Comparison of ENCODE assay signal across 8 cellular contexts in the genomic region with DNA sequence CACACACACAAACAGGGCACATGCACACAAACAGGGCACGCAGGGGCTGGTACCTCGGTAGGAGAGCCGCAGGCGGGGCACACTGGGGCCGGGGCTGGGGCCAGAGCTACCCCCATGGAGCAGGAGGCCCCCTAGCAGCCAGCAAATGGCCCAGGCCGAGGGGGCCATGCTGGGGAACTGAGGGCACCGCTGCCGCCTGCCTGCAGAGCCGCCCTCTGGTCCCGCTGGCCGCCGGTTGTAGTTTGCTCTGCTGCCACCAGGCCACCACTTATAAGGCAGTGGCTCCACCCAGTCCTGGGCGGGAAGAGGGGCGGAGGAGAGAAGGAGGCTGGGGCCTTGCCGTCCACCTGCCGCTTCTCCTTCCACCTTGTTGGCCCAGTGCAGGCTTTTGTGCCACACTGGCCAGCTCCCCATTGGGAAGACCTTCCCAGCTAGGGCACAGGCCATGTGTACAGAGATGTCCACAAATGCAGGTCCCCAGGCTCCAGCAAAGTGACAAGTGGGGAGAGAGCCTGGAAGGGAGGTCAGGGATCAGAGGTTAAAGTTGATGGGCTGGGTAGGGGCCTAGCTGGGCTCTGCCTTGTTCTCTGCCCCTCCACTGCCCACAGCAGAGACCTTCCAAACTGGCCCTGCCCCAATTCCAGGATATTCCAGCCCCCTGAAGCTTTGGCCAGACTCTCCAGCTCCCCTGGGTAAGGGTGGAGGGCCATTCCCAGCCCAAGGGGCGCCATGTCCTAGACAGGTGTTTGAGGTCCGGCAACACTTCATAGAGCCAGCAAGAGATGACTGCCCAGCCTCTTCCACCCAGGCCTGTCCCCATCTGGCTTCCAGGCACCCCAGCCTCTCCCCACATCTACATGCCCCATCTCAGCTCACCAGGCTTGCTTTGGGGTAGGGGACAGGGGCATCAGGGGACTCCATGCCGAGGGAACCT. TPM values are rescaled to one million over a fixed set of nuclear protein-coding genes. Genes with fewer than 3 reads are reported as not detected.
A peak's percentile ranks its signal among the peaks of the same experiment; 100 is the strongest.
DNase-seq lines count a peak whose midpoint lies in the region; ATAC-seq and TF ChIP-seq lines count a peak whose summit lies in the region.

A gene (minus strand): TSS at position 244 of the 934 bp plus-strand sequence. CDS start 76 bp downstream, at position 168.

- no peaks in the 10 kb centered on the region for H3K9me3 ChIP-seq in ascending aorta
- H3K9me3 ChIP-seq in iPS DF 6.9 (ENCODE audit: control insufficient read depth, insufficient read depth, low read length), result no peaks in the 10 kb centered on the region

- no peaks in the 10 kb centered on the region for H3K27me3 ChIP-seq in ascending aorta
- no peaks in the 10 kb centered on the region for H3K27me3 ChIP-seq in iPS DF 6.9 (ENCODE audit: control insufficient read depth, insufficient read depth, low read length)

- intact Hi-C loops in ascending aorta (cut with DNase I), result no loop called here

- H3K4me1 ChIP-seq in ascending aorta (peaks cover 0 to 6% of the 10 kb centered on the region in 2 donors), iPS DF 6.9 (ENCODE audit: control insufficient read depth, insufficient read depth, low read length) (peaks cover 6% of the 10 kb centered on the region)

- WGBS in iPS DF 6.9 (ENCODE audit: insufficient coverage, insufficient read length), result no CpG with 5 or more reads among the region's 19 CpGs

- ATAC-seq in GM21528 (IDR thresholded peaks at IDR 0.05; ENCODE audit: low FRiP score, unreplicated experiment) (peak; percentile 67), GM21717 (IDR thresholded peaks at IDR 0.05; ENCODE audit: unreplicated experiment) (no peak)

- no peak within 1 kb of the TSS for H3K27ac ChIP-seq in ascending aorta
- no peak within 1 kb of the TSS for H3K27ac ChIP-seq in iPS DF 6.9 (ENCODE audit: low read length)

- H3K4me3 ChIP-seq in Jurkat, Clone E6-1 (ENCODE audit: low read length), result peak within 1 kb of the TSS; percentile 58
- H3K4me3 ChIP-seq in ascending aorta, result no peak within 1 kb of the TSS
- H3K4me3 ChIP-seq in iPS DF 6.9 (ENCODE audit: low read length), result no peak within 1 kb of the TSS

- DNase-seq in D341Med (ENCODE audit: low spot score) (peak; percentile 80), T-helper 1 cell (peak; percentile 45 to 80 (median 65)), ascending aorta (ENCODE audit: low spot score in 2 of 2) (peak in 1 of 2 donors; percentile 82), iPS DF 6.9 (ENCODE audit: low read depth, low spot score) (peak; percentile 57)
- DNase-seq in Jurkat, Clone E6-1 (ENCODE audit: low read depth, low spot score), result peak; percentile 77
- peak; percentile 68 to 74 for DNase-seq in stimulated activated CD4-positive, alpha-beta T cell treated with anti-CD3 and anti-CD28 coated beads, Interleukin-15, amount 100 ng/mL, for 48 hours (ENCODE audit: low read depth in 2 of 2)

- peak; percentile 63 to 77 (median 69) for TF ChIP-seq CTCF in ascending aorta (IDR thresholded peaks at IDR 0.05)

- no peaks in the 10 kb centered on the region for H3K36me3 ChIP-seq in ascending aorta
- no peaks in the 10 kb centered on the region for H3K36me3 ChIP-seq in iPS DF 6.9 (ENCODE audit: control insufficient read depth, insufficient read depth, low read length)

RNA-seq across cellular contexts. Expression of the gene that starts here (rescaled TPM):
- polyA plus RNA-seq in Jurkat, Clone E6-1 (2012; ENCODE audit: insufficient read depth, insufficient read length), result 2.2 TPM
- 163 TPM for total RNA-seq in ascending aorta
